In the genomic region with DNA sequence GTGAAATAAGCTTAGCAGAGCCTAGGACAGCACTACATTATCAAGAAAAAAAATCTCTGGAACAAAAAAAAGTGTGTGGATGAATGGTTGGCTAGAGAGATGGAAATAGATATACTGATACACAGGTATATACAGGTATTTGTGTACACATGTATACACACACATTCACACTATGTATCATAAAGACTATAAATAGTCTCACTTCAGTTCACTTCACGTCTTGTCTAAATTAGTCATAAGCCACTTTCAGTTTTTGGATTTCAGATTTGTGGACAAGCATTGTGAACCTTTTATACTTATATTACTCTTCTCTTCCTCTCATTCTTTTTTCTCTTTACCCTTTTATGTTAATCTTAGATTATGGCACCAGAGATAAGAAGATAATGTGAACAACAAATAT, we compare ENCODE assay signal across 17 cellular contexts. TPM values are rescaled to one million over a fixed set of nuclear protein-coding genes. Genes with fewer than 3 reads are reported as not detected.
DNase-seq lines count a peak whose midpoint lies in the region; ATAC-seq and TF ChIP-seq lines count a peak whose summit lies in the region.
"Had no signal": no experiment of that assay in that cellular context is flagged by ENCODE, and none has a peak within 500 bp of the region (broad histone marks: within the 10 kb centered on the region; RNA-seq: fewer than 3 reads in every experiment).

No MANE protein-coding gene starts in this region.

- no peak for TF ChIP-seq POLR2A in suprapubic skin (IDR thresholded peaks at IDR 0.05)

- H3K27me3 ChIP-seq in foreskin keratinocyte (no peaks in the 10 kb centered on the region), suprapubic skin (no peaks in the 10 kb centered on the region)

- no peaks in the 10 kb centered on the region for H3K9me3 ChIP-seq in suprapubic skin
- H3K9me3 ChIP-seq: HAP-1 had no signal

- ATAC-seq in GM19455 (IDR thresholded peaks at IDR 0.05; ENCODE audit: unreplicated experiment), result peak; percentile 54
- ATAC-seq in HG02884 (IDR thresholded peaks at IDR 0.05; ENCODE audit: unreplicated experiment), result peak; percentile 79
- peak; percentile 67 for ATAC-seq in HG03565 (IDR thresholded peaks at IDR 0.05; ENCODE audit: unreplicated experiment)
- peak; percentile 59 for ATAC-seq in foreskin keratinocyte

- no peak for TF ChIP-seq EP300 in suprapubic skin (IDR thresholded peaks at IDR 0.05)

- TF ChIP-seq CTCF in foreskin keratinocyte (conservative IDR thresholded peaks at IDR 0.05), result no peak
- no peak for TF ChIP-seq CTCF in suprapubic skin (IDR thresholded peaks at IDR 0.05)

- WGBS in suprapubic skin, result 61% methylated on average over 1 of the region's 1 CpG

- no peaks in the 10 kb centered on the region for H3K36me3 ChIP-seq in suprapubic skin
- H3K36me3 ChIP-seq: HAP-1 had no signal

- no peak overlapping the region for H3K27ac ChIP-seq in foreskin keratinocyte
- no peak overlapping the region for H3K27ac ChIP-seq in suprapubic skin
- H3K27ac ChIP-seq: C4-2B had no signal

- DNase-seq in foreskin keratinocyte, result no peak
- no peak for DNase-seq in suprapubic skin (ENCODE audit: low spot score in 2 of 2)
- DNase-seq in dermis blood vessel endothelial cell, result no peak
- no peak for DNase-seq in GOT3 (lab: John Stamatoyannopoulos, UW)
- DNase-seq: AML-193; CD4-positive, alpha-beta memory T cell; DMS153; DMS79; GDM1; Kasumi-1; KG1 had no signal

- no peak overlapping the region for H3K4me3 ChIP-seq in suprapubic skin
- H3K4me3 ChIP-seq: HAP-1 had no signal

- H3K4me1 ChIP-seq in foreskin keratinocyte (no peaks in the 10 kb centered on the region), suprapubic skin (no peaks in the 10 kb centered on the region)
- H3K4me1 ChIP-seq: HAP-1 had no signal

RNA-seq across cellular contexts. Expression of a gene that starts 41.8 kb away (rescaled TPM):
- 29.6 and 38.8 TPM in 2 replicates for total RNA-seq in foreskin keratinocyte
- polyA plus RNA-seq in foreskin keratinocyte, result 13.1 and 14.5 TPM in 2 replicates
- 1 to 10 TPM; 2.2 to 5.9 (median 4.0) TPM for total RNA-seq in suprapubic skin
- total RNA-seq in dermis blood vessel endothelial cell, result 0.51 and 2.2 TPM in 2 replicates
- total RNA-seq: CD4-positive, alpha-beta memory T cell; HT-29 had no signal
- polyA plus RNA-seq: CD4-positive, alpha-beta memory T cell had no signal
